ENCODE assay signal across 20 cellular contexts in the genomic region with DNA sequence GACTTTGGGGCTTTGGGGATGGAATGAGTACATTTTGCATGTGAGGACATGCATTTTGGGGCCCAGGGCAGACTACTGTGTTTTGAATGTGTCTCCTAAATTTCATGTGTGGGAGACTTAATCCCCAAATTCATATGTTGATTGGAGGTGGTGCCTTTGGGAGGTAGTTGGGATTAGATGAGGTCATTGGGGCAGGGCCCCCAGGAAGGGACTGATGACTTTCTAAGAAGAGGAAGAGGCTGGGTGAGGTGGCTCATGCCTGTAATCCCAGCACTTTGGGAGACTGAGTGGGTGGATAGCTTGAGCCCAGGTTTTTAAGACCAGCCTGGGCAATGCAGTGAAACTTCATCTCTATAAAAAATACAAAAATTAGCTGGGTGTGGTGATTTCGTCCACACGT. TPM values are rescaled to one million over a fixed set of nuclear protein-coding genes. Genes with fewer than 3 reads are reported as not detected.
DNase-seq lines count a peak whose midpoint lies in the region; ATAC-seq, FAIRE-seq and TF ChIP-seq lines count a peak whose summit lies in the region.
"Had no signal": no experiment of that assay in that cellular context is flagged by ENCODE, and none has a peak within 500 bp of the region (broad histone marks: within the 10 kb centered on the region; RNA-seq: fewer than 3 reads in every experiment).

No MANE protein-coding gene starts in this region.

- no peaks in the 10 kb centered on the region for H3K27me3 ChIP-seq in bronchial epithelial cell (ENCODE audit: control insufficient read depth, insufficient read depth, low read length)

- no peak overlapping the region for H3K27ac ChIP-seq in HEK293 (ENCODE audit: extremely low read depth, low read depth, low read length)
- H3K27ac ChIP-seq: 22Rv1, A549 had no signal

- ATAC-seq in stimulated activated naive B cell treated with anti-CD40 and anti-IgM and Interleukin-4, amounts not matched to agents 10 μg/mL and 1 μg/mL and 100 μg/mL, for 72 hours (replicated peaks), result no peak
- ATAC-seq: A549, GM12878, HCT116, HepG2 had no signal

- no peaks in the 10 kb centered on the region for H3K27me3 Mint-ChIP-seq in activated naive CD4-positive, alpha-beta T cell treated with anti-CD3 and anti-CD28 coated beads, Interleukin-2, amount 50 U/mL, for 24 hours
- no peaks in the 10 kb centered on the region for H3K27me3 Mint-ChIP-seq in stimulated activated naive B cell treated with anti-CD40 and anti-IgM and Interleukin-4, amounts not matched to agents 10 μg/mL and 1 μg/mL and 100 μg/mL, for 72 hours

- H3K4me3 Mint-ChIP-seq in activated naive CD4-positive, alpha-beta T cell treated with anti-CD3 and anti-CD28 coated beads, Interleukin-2, amount 50 U/mL, for 24 hours, result no peak overlapping the region
- no peak overlapping the region for H3K4me3 Mint-ChIP-seq in stimulated activated naive B cell treated with anti-CD40 and anti-IgM and Interleukin-4, amounts not matched to agents 10 μg/mL and 1 μg/mL and 100 μg/mL, for 72 hours
- H3K4me3 Mint-ChIP-seq: B cell; CD4-positive, alpha-beta memory T cell had no signal

- TF ChIP-seq CTCF in HEK293 (tag by site-specific recombination; IDR thresholded peaks at IDR 0.05) (no peak), bronchial epithelial cell (IDR thresholded peaks at IDR 0.05; ENCODE audit: insufficient read depth, low read length, severe bottlenecking) (no peak)

- no peak overlapping the region for H3K4me3 ChIP-seq in HEK293 (ENCODE audit: low read depth, low read length)
- H3K4me3 ChIP-seq in bronchial epithelial cell (ENCODE audit: low read depth, low read length), result no peak overlapping the region
- H3K4me3 ChIP-seq: A549, GM12878 had no signal

- H3K4me1 ChIP-seq in HEK293 (ENCODE audit: control insufficient read depth, insufficient read depth, low read length), result no peaks in the 10 kb centered on the region
- H3K4me1 ChIP-seq: A549 had no signal

- POLR2A ChIA-PET in HEK293 (lab: Yijun Ruan, JAX), result no interaction called here

- no peaks in the 10 kb centered on the region for H3K36me3 ChIP-seq in HEK293 (ENCODE audit: control insufficient read depth in 2 of 2, insufficient read depth in 1 of 2, low read length in 2 of 2)
- no peaks in the 10 kb centered on the region for H3K36me3 ChIP-seq in bronchial epithelial cell (ENCODE audit: control insufficient read depth, insufficient read depth, low read length)

- no peaks in the 10 kb centered on the region for H3K9me3 ChIP-seq in HEK293 (ENCODE audit: control insufficient read depth, insufficient read depth, low read depth, low read length)
- H3K9me3 ChIP-seq: A549 had no signal

- peak overlapping the region; percentile 12 for H3K27ac Mint-ChIP-seq in activated naive CD4-positive, alpha-beta T cell treated with anti-CD3 and anti-CD28 coated beads, Interleukin-2, amount 50 U/mL, for 24 hours
- peak overlapping the region; percentile 6 for H3K27ac Mint-ChIP-seq in stimulated activated naive B cell treated with anti-CD40 and anti-IgM and Interleukin-4, amounts not matched to agents 10 μg/mL and 1 μg/mL and 100 μg/mL, for 72 hours
- H3K27ac Mint-ChIP-seq: B cell; CD4-positive, alpha-beta memory T cell had no signal

- DNase-seq in activated naive CD4-positive, alpha-beta T cell (lab: John Stamatoyannopoulos, UW), result no peak
- DNase-seq in bronchial epithelial cell (ENCODE audit: low read depth) (peak; percentile 43), SW 1271 (lab: John Stamatoyannopoulos, UW) (no peak), AG20443 (ENCODE audit: low spot score) (no peak), AML-193 (lab: John Stamatoyannopoulos, UW) (no peak)
- no peak for DNase-seq in stimulated activated naive B cell treated with anti-CD40 and anti-IgM and Interleukin-4, amounts not matched to agents 10 μg/mL and 1 μg/mL and 100 μg/mL, for 72 hours
- DNase-seq: C1 segment of cervical spinal cord; CD4-positive, alpha-beta memory T cell; DND-41; EL; KG1 had no signal

- H3K4me1 Mint-ChIP-seq in activated naive CD4-positive, alpha-beta T cell treated with anti-CD3 and anti-CD28 coated beads, Interleukin-2, amount 50 U/mL, for 24 hours, result no peaks in the 10 kb centered on the region
- peaks cover 0 to 4% of the 10 kb centered on the region in 2 donors for H3K4me1 Mint-ChIP-seq in stimulated activated naive B cell treated with anti-CD40 and anti-IgM and Interleukin-4, amounts not matched to agents 10 μg/mL and 1 μg/mL and 100 μg/mL, for 72 hours

- no peak for FAIRE-seq in bronchial epithelial cell (lab: Jason Lieb, UNC)
- FAIRE-seq: A549, GM12878, HepG2, HTR-8/SVneo had no signal

- H3K36me3 Mint-ChIP-seq in activated naive CD4-positive, alpha-beta T cell treated with anti-CD3 and anti-CD28 coated beads, Interleukin-2, amount 50 U/mL, for 24 hours, result no peaks in the 10 kb centered on the region
- no peaks in the 10 kb centered on the region for H3K36me3 Mint-ChIP-seq in stimulated activated naive B cell treated with anti-CD40 and anti-IgM and Interleukin-4, amounts not matched to agents 10 μg/mL and 1 μg/mL and 100 μg/mL, for 72 hours
- H3K36me3 Mint-ChIP-seq: CD4-positive, alpha-beta memory T cell had no signal

- CTCF ChIA-PET in HEK293 (lab: Yijun Ruan, JAX), result interaction anchor here (0.5 to 6.2 kb wide), 3 partner anchors 25 to 284 kb away, joined by 3 to 161 read pairs (median 3); no protein-coding TSS in a partner anchor

- H3K9me3 Mint-ChIP-seq in activated naive CD4-positive, alpha-beta T cell treated with anti-CD3 and anti-CD28 coated beads, Interleukin-2, amount 50 U/mL, for 24 hours, result no peaks in the 10 kb centered on the region
- peaks cover 0 to 1% of the 10 kb centered on the region in 2 donors for H3K9me3 Mint-ChIP-seq in stimulated activated naive B cell treated with anti-CD40 and anti-IgM and Interleukin-4, amounts not matched to agents 10 μg/mL and 1 μg/mL and 100 μg/mL, for 72 hours

TF ChIP-seq in HEK293, 187 proteins besides CTCF, POLR2A, EP300 and RAD21:
- peak; percentile 61 for TF ChIP-seq ZFHX2 (tag by site-specific recombination; conservative IDR thresholded peaks at IDR 0.05)
- 0 out of 2 replicates have a peak, but pooled peaks have one; percentile 15 for TF ChIP-seq EGR2 (tag by site-specific recombination; IDR thresholded peaks at IDR 0.05; ENCODE audit: low read depth)
- TF ChIP-seq GLIS1 (tag by site-specific recombination; IDR thresholded peaks at IDR 0.05), result peak; percentile 59
- TF ChIP-seq, protein P1, sequence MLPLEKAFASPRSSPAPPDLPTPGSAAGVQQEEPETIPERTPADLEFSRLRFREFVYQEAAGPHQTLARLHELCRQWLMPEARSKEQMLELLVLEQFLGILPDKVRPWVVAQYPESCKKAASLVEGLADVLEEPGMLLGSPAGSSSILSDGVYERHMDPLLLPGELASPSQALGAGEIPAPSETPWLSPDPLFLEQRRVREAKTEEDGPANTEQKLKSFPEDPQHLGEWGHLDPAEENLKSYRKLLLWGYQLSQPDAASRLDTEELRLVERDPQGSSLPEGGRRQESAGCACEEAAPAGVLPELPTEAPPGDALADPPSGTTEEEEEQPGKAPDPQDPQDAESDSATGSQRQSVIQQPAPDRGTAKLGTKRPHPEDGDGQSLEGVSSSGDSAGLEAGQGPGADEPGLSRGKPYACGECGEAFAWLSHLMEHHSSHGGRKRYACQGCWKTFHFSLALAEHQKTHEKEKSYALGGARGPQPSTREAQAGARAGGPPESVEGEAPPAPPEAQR (tag by site-specific recombination; IDR thresholded peaks at IDR 0.05), result no peak

RNA-seq across cellular contexts. Expression of a gene that starts 42.8 kb away (rescaled TPM):
- total RNA-seq in bronchial epithelial cell, result 7.4 and 8.8 TPM in 2 replicates

RNA-seq across cellular contexts. Expression of a gene that starts 47.0 kb away (rescaled TPM):
- total RNA-seq in bronchial epithelial cell, result 23.4 and 35.1 TPM in 2 replicates
